13 cellular contexts compared by ENCODE assay signal in genomic region chr18:36442717-36443116, GRCh38.
DNase-seq lines count a peak whose midpoint lies in the region; ATAC-seq and TF ChIP-seq lines count a peak whose summit lies in the region.
"Had no signal": no experiment of that assay in that cellular context is flagged by ENCODE, and none has a peak within 500 bp of the region (broad histone marks: within the 10 kb centered on the region; RNA-seq: fewer than 3 reads in every experiment).

No MANE protein-coding gene starts in this region.

- peak overlapping the region; percentile 22 for H3K27ac ChIP-seq in RWPE2 (ENCODE audit: poor library complexity, severe bottlenecking)
- H3K27ac ChIP-seq in suprapubic skin, result peak overlapping the region; percentile 23
- H3K27ac ChIP-seq: C4-2B had no signal

- peaks cover 94% of the 10 kb centered on the region for H3K4me1 Mint-ChIP-seq in HFFc6 (ENCODE audit: low read depth)
- H3K4me1 Mint-ChIP-seq in chondrocyte (ENCODE audit: low read depth), result peaks cover 89% of the 10 kb centered on the region
- H3K4me1 Mint-ChIP-seq: CD4-positive, alpha-beta memory T cell had no signal

- no peak for TF ChIP-seq EP300 in suprapubic skin (IDR thresholded peaks at IDR 0.05)

- no peak for DNase-seq in HFFc6
- no peak for DNase-seq in RWPE2 (ENCODE audit: low spot score)
- no peak for DNase-seq in chondrocyte (ENCODE audit: low spot score)
- no peak for DNase-seq in suprapubic skin (ENCODE audit: low spot score in 2 of 2)
- no peak for DNase-seq in NCI-H1417 (lab: John Stamatoyannopoulos, UW)
- DNase-seq: BE2C; CD4-positive, alpha-beta memory T cell; DMS79 had no signal

- H3K27me3 ChIP-seq in RWPE2 (ENCODE audit: insufficient read depth, poor library complexity, severe bottlenecking) (no peaks in the 10 kb centered on the region), suprapubic skin (no peaks in the 10 kb centered on the region)
- H3K27me3 ChIP-seq: BE2C had no signal

- no peaks in the 10 kb centered on the region; the same call in 1 of the 2 replicates for H3K27me3 Mint-ChIP-seq in HFFc6 (ENCODE audit: insufficient read depth)
- no peaks in the 10 kb centered on the region for H3K27me3 Mint-ChIP-seq in chondrocyte (ENCODE audit: low read depth)

- H3K36me3 ChIP-seq in RWPE2 (ENCODE audit: low read depth) (no peaks in the 10 kb centered on the region), suprapubic skin (no peaks in the 10 kb centered on the region)
- H3K36me3 ChIP-seq: BE2C, HAP-1 had no signal

- H3K4me3 Mint-ChIP-seq in HFFc6 (peak overlapping the region; percentile 34), chondrocyte (ENCODE audit: unreplicated experiment) (no peak overlapping the region)
- H3K4me3 Mint-ChIP-seq: CD4-positive, alpha-beta memory T cell had no signal

- H3K4me3 ChIP-seq in RWPE2 (ENCODE audit: severe bottlenecking) (no peak overlapping the region), suprapubic skin (no peak overlapping the region)
- H3K4me3 ChIP-seq: HAP-1, K562 had no signal

- no peak for TF ChIP-seq POLR2A in suprapubic skin (IDR thresholded peaks at IDR 0.05)

- ATAC-seq in RWPE2 (ENCODE audit: low read depth), result no peak
- ATAC-seq in HG03280 (IDR thresholded peaks at IDR 0.05; ENCODE audit: unreplicated experiment), result no peak
- ATAC-seq in HG03457 (IDR thresholded peaks at IDR 0.05; ENCODE audit: unreplicated experiment), result no peak
- ATAC-seq: K562 had no signal

- H3K4me1 ChIP-seq in RWPE2 (ENCODE audit: insufficient read depth, poor library complexity, severe bottlenecking), result peaks cover 19% of the 10 kb centered on the region
- H3K4me1 ChIP-seq in suprapubic skin, result peaks cover 23% of the 10 kb centered on the region

- H3K9me3 ChIP-seq in RWPE2 (ENCODE audit: severe bottlenecking) (no peaks in the 10 kb centered on the region), suprapubic skin (no peaks in the 10 kb centered on the region)
- H3K9me3 ChIP-seq: BE2C, HAP-1 had no signal

- WGBS in suprapubic skin, result 94% methylated on average over 3 of the region's 3 CpGs

- H3K9me3 Mint-ChIP-seq in HFFc6, result no peaks in the 10 kb centered on the region
- peaks cover 5% of the 10 kb centered on the region for H3K9me3 Mint-ChIP-seq in chondrocyte (ENCODE audit: low read depth)
- H3K9me3 Mint-ChIP-seq: CD4-positive, alpha-beta memory T cell had no signal

- H3K36me3 Mint-ChIP-seq in HFFc6 (ENCODE audit: low read depth) (peaks cover 18% of the 10 kb centered on the region; the same call in 1 of the 2 replicates), chondrocyte (ENCODE audit: low read depth) (peaks cover 2% of the 10 kb centered on the region)
- H3K36me3 Mint-ChIP-seq: CD4-positive, alpha-beta memory T cell had no signal

- TF ChIP-seq CTCF in HFFc6 (IDR thresholded peaks at IDR 0.05) (no peak), RWPE2 (IDR thresholded peaks at IDR 0.05; ENCODE audit: poor library complexity, severe bottlenecking) (no peak), chondrocyte (IDR thresholded peaks at IDR 0.05) (no peak), suprapubic skin (IDR thresholded peaks at IDR 0.05) (no peak)

- H3K27ac Mint-ChIP-seq in HFFc6 (peak overlapping the region; percentile 84), chondrocyte (ENCODE audit: unreplicated experiment) (peak overlapping the region; percentile 52)
- H3K27ac Mint-ChIP-seq: CD4-positive, alpha-beta memory T cell had no signal
